Comparison of ENCODE assay signal across 1 cellular context in the genomic region with DNA sequence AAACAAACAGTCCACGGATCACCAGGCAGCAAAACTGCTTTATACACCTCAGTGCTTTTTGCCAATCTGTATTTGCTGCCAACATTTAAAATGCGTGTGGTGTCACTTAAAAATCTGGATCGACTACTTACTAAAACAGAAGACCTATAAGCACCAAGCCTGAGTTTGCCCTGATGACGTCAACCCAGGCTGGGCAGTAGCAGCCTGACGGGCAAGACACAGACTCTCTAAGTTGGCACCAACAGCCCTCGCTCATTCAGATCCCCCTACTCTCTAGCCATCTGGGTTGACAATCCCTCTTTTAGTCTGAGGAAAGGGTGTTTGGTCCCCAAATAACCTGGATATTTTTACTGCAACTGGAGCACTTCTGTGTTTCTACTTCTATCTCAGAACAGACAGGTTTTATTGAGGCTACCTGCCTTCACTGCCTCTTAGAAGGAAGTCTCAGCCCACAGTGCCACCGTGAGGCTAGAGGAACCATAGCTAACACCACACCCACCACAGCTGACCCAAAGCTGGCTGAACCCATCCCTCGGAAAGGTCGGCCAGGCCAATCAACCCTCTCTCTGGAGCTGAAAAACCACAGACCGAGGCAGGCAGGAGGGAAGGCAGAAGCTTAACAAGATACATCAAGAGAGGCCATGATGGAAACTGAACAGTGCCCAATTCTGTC.
TF ChIP-seq lines count a peak whose summit lies in the region.

No MANE protein-coding gene starts in this region.

TF ChIP-seq in A549, 52 proteins besides CTCF, POLR2A, EP300 and RAD21 (continued from another document):
- TF ChIP-seq EHF (CRISPR knock-in tag; IDR thresholded peaks at IDR 0.05) (no peak), BHLHE40 (IDR thresholded peaks at IDR 0.05; ENCODE audit: low read depth, low read length) (no peak), ZNF302 (CRISPR knock-in tag; IDR thresholded peaks at IDR 0.05) (no peak), CEBPB (IDR thresholded peaks at IDR 0.05) (no peak), GATA3 (IDR thresholded peaks at IDR 0.05; ENCODE audit: borderline replicate concordance) (no peak), RCOR1 (IDR thresholded peaks at IDR 0.05; ENCODE audit: low read depth, low read length) (no peak), CHD4 (IDR thresholded peaks at IDR 0.05; ENCODE audit: borderline replicate concordance) (no peak), CBX8 (IDR thresholded peaks at IDR 0.05) (no peak), POLR2AphosphoS2 (conservative IDR thresholded peaks at IDR 0.05; ENCODE audit: low read length) (no peak)
